16 cellular contexts compared by ENCODE assay signal in the genomic region with DNA sequence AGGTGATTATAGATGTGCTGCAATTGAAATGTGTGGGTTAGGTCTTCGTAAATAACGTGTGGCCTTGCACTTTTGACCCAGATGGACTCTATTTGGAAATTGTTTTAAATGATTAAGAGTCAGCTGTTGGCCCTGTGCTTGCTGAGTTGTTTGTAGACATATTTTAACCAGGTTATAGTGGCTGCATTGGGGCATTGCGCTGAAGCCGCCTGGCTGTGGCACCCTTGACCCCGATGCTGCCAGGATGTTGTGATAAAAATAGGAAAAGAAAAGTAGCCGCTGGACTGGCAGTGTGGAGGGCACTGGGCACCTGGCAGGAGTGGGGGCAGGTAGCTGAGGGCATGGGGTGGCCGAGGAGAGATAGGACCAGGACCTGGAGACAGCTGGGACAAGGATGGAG. TPM values are rescaled to one million over a fixed set of nuclear protein-coding genes. Genes with fewer than 3 reads are reported as not detected.
A peak's percentile ranks its signal among the peaks of the same experiment; 100 is the strongest.
DNase-seq lines count a peak whose midpoint lies in the region; ATAC-seq, FAIRE-seq and TF ChIP-seq lines count a peak whose summit lies in the region.
"Had no signal": no experiment of that assay in that cellular context is flagged by ENCODE, and none has a peak within 500 bp of the region (broad histone marks: within the 10 kb centered on the region; RNA-seq: fewer than 3 reads in every experiment).

No MANE protein-coding gene starts in this region.

- H3K9me3 ChIP-seq in HepG2 (ENCODE audit: low read length): no peaks in the 10 kb centered on the region
- no peaks in the 10 kb centered on the region for H3K9me3 ChIP-seq in sigmoid colon
- H3K9me3 ChIP-seq: HAP-1 had no signal

- peak overlapping the region; percentile 50 for H3K27ac Mint-ChIP-seq in neural crest cell (ENCODE audit: unreplicated experiment)
- H3K27ac Mint-ChIP-seq: CD4-positive, CD25-positive, alpha-beta regulatory T cell had no signal

- BruUV-seq in HepG2 (replicated peaks; lab: Mats Ljungman, UMichigan): no TSS peak

- TF ChIP-seq CTCF in HepG2 (CRISPR knock-in tag; IDR thresholded peaks at IDR 0.05): no peak
- TF ChIP-seq CTCF in neural crest cell (conservative IDR thresholded peaks at IDR 0.05): no peak
- TF ChIP-seq CTCF in sigmoid colon (IDR thresholded peaks at IDR 0.05): no peak
- TF ChIP-seq CTCF in GM13976 (IDR thresholded peaks at IDR 0.05; ENCODE audit: borderline replicate concordance, control extremely low read depth, extremely low read depth, insufficient read depth, missing control alignments): no peak

- FAIRE-seq in HepG2 (lab: Jason Lieb, UNC): no peak
- FAIRE-seq: GM18507, H1 had no signal

- H3K9ac ChIP-seq in HepG2 (ENCODE audit: insufficient read depth, low read depth, low read length): no peak overlapping the region
- H3K9ac ChIP-seq: BLaER1 treated with 17β-estradiol and CSF1 and Interleukin-3, amounts not matched to agents 10 nM and 100 nM had no signal

- H3K36me3 Mint-ChIP-seq in neural crest cell (ENCODE audit: low read depth): peaks cover 8% of the 10 kb centered on the region

- TF ChIP-seq EP300 in HepG2 (IDR thresholded peaks at IDR 0.05; ENCODE audit: low read depth in 2 of 2, low read length in 2 of 2) (peak in 1 of 2 experiments; percentile 38; a peak in 1 of 4 replicates), HepG2 (CRISPR knock-in tag; IDR thresholded peaks at IDR 0.05; ENCODE audit: borderline replicate concordance) (no peak), sigmoid colon (IDR thresholded peaks at IDR 0.05) (no peak)

- H3K4me3 ChIP-seq in HepG2 (replicated peaks in 1 of 3; ENCODE audit: insufficient read depth in 1 of 3, low read depth in 2 of 3, low read length in 3 of 3): peak overlapping the region in 1 of 3 experiments; percentile 26; a peak in 1 of 6 replicates
- H3K4me3 ChIP-seq in sigmoid colon: no peak overlapping the region
- H3K4me3 ChIP-seq: BLaER1 treated with 17β-estradiol and CSF1 and Interleukin-3, amounts not matched to agents 10 nM and 100 nM; HAP-1 had no signal

- H3K27ac ChIP-seq in caudate nucleus (ENCODE audit: low read depth, low read length): peak overlapping the region; percentile 11
- H3K27ac ChIP-seq in HepG2 (ENCODE audit: extremely low read length, insufficient read depth, low read length): peak overlapping the region; percentile 55
- no peak overlapping the region for H3K27ac ChIP-seq in sigmoid colon
- H3K27ac ChIP-seq: BLaER1 treated with 17β-estradiol and CSF1 and Interleukin-3, amounts not matched to agents 10 nM and 100 nM had no signal

- H3K4me1 ChIP-seq in HepG2 (ENCODE audit: insufficient read depth, low read length) (peaks cover 18% of the 10 kb centered on the region), sigmoid colon (no peaks in the 10 kb centered on the region)
- H3K4me1 ChIP-seq: HAP-1 had no signal

- peak overlapping the region; percentile 21; the same call in 1 of the 2 replicates for H3K4me2 ChIP-seq in HepG2 (ENCODE audit: low read depth, low read length)

- POLR2A ChIA-PET in HepG2 (lab: Yijun Ruan, JAX): interaction anchor here (1.4 kb wide), 1 partner anchor 10 kb away, joined by 4 read pairs; no protein-coding TSS in a partner anchor

- H3K27me3 Mint-ChIP-seq in neural crest cell (ENCODE audit: low read depth): no peaks in the 10 kb centered on the region
- H3K27me3 Mint-ChIP-seq: CD4-positive, CD25-positive, alpha-beta regulatory T cell had no signal

- intact Hi-C loops in HepG2 (cut with micrococcal nuclease; ENCODE audit: unreplicated experiment) (no loop called here), sigmoid colon (cut with DNase I) (no loop called here), left colon (cut with DNase I, micrococcal nuclease) (no loop called here)

- H3K36me3 ChIP-seq in HepG2 (replicated peaks in 1 of 2; ENCODE audit: control insufficient read depth in 1 of 2, insufficient read depth in 2 of 2, low read length in 2 of 2) (peaks cover 0 to 3% of the 10 kb centered on the region in 2 experiments; a peak in 1 of 5 replicates), sigmoid colon (peaks cover 0 to 45% (median 5%) of the 10 kb centered on the region in 4 donors)
- H3K36me3 ChIP-seq: HAP-1 had no signal

- no peak overlapping the region for H3K4me3 Mint-ChIP-seq in neural crest cell
- H3K4me3 Mint-ChIP-seq: CD4-positive, CD25-positive, alpha-beta regulatory T cell had no signal

- no peaks in the 10 kb centered on the region for H3K79me2 ChIP-seq in HepG2 (ENCODE audit: insufficient read depth, low read length)

- in situ Hi-C loops in HepG2 (cut with HindIII; ENCODE audit: extremely low pct_ligation_motif_present, low pct_unique_long_range_greater_than_20kb) (loop anchor here (5.0 kb wide), 1 partner anchor 123 kb away; no protein-coding TSS in a partner anchor), GM13976 (cut with MboI; ENCODE audit: low sequenced_read_pairs, unreplicated experiment) (loop anchor here (10.0 kb wide), 1 partner anchor 121 kb away; no protein-coding TSS in a partner anchor)

- CTCF ChIA-PET in HepG2 (lab: Yijun Ruan, JAX; ENCODE audit: low intra/inter-chr PET ratio, low total read pairs): no interaction called here

- H2AFZ ChIP-seq in HepG2 (ENCODE audit: low read length): no peak overlapping the region

- no peaks in the 10 kb centered on the region for H3K4me1 Mint-ChIP-seq in neural crest cell
- H3K4me1 Mint-ChIP-seq: CD4-positive, CD25-positive, alpha-beta regulatory T cell had no signal

- TF ChIP-seq POLR2A in HepG2 (IDR thresholded peaks at IDR 0.05; ENCODE audit: insufficient read depth in 1 of 2, low read depth in 2 of 2, low read length in 2 of 2) (no peak), sigmoid colon (IDR thresholded peaks at IDR 0.05) (no peak)

- ATAC-seq in HepG2 (peak; percentile 85), left colon (no peak), GM21390 (IDR thresholded peaks at IDR 0.05; ENCODE audit: unreplicated experiment) (no peak)

- H3K27me3 ChIP-seq in HepG2 (ENCODE audit: control insufficient read depth in 1 of 2, insufficient read depth in 2 of 2, low read length in 2 of 2) (no peaks in the 10 kb centered on the region), sigmoid colon (no peaks in the 10 kb centered on the region)
- H3K27me3 ChIP-seq: BLaER1 treated with 17β-estradiol and CSF1 and Interleukin-3, amounts not matched to agents 10 nM and 100 nM had no signal

- TF ChIP-seq RAD21 in HepG2 (CRISPR knock-in tag; IDR thresholded peaks at IDR 0.05): no peak

- whole genome bisulfite sequencing in HepG2 (ENCODE audit: low lambda C conversion rate): 38% methylated on average over 7 of the region's 7 CpGs
- 92 to 94% methylated on average over 7 of the region's 7 CpGs for WGBS in sigmoid colon, 2 donors

- DNase-seq in caudate nucleus (lab: John Stamatoyannopoulos, UW): no peak
- DNase-seq in HepG2 (ENCODE audit: low spot score): peak; percentile 65
- no peak for DNase-seq in neural crest cell (ENCODE audit: low read depth, low spot score)
- DNase-seq in sigmoid colon: peak; percentile 41
- no peak for DNase-seq in left colon
- DNase-seq in NCI-H2107 (lab: John Stamatoyannopoulos, UW): no peak
- no peak for DNase-seq in GM13976 (ENCODE audit: low spot score)
- DNase-seq: ACHN; Calu3; CD4-positive, CD25-positive, alpha-beta regulatory T cell; DMS 273 treated with DMSO at 0.1 percent for 48 hours had no signal

- no peaks in the 10 kb centered on the region for H3K9me3 Mint-ChIP-seq in neural crest cell

- no peaks in the 10 kb centered on the region for H4K20me1 ChIP-seq in HepG2 (ENCODE audit: insufficient read depth, low read length)

RNA-seq across cellular contexts. Expression of gene LRRC27, which starts 13.4 kb away (rescaled TPM):
- 3.9 and 4.6 TPM in 2 replicates for total RNA-seq in HepG2 (2016; rRNA removed; fragmentation: Illumina TruSeq; extraction: Trizol)
- total RNA-seq in HepG2 (2016; cell fraction: cytosol; rRNA removed; fragmentation: Illumina TruSeq; extraction: Trizol; ENCODE audit: low read depth): 2.1 and 2.2 TPM in 2 replicates
- 3.2 and 4.3 TPM in 2 replicates for total RNA-seq in HepG2 (2016; cell fraction: insoluble cytoplasmic fraction; rRNA removed; fragmentation: Illumina TruSeq; extraction: Trizol)
- 2.1 and 2.5 TPM in 2 replicates for total RNA-seq in HepG2 (2016; cell fraction: membrane; rRNA removed; fragmentation: Illumina TruSeq; extraction: Trizol)
- 5.9 and 7.5 TPM in 2 replicates for total RNA-seq in HepG2 (2016; cell fraction: nucleus; rRNA removed; fragmentation: Illumina TruSeq; extraction: Trizol)
- 4.2 and 4.3 TPM in 2 replicates for polyA plus RNA-seq in HepG2 (2011; rRNA removed)
- 1.8 and 1.9 TPM in 2 replicates for polyA plus RNA-seq in HepG2 (2011; cell fraction: cytosol; rRNA removed)
- polyA plus RNA-seq in HepG2 (2011; cell fraction: nucleus; rRNA removed): 14.3 and 14.5 TPM in 2 replicates
- polyA plus RNA-seq in HepG2 (2012): 3.2 and 3.6 TPM in 2 replicates
- polyA plus RNA-seq in HepG2 (2016; cell fraction: cytosol; fragmentation: Illumina TruSeq; extraction: Trizol; ENCODE audit: low read depth): 0.82 and 0.88 TPM in 2 replicates
- polyA plus RNA-seq in HepG2 (2016; cell fraction: insoluble cytoplasmic fraction; fragmentation: Illumina TruSeq; extraction: Trizol; ENCODE audit: low read depth): 3.6 and 4.7 TPM in 2 replicates
- polyA plus RNA-seq in HepG2 (2016; cell fraction: membrane; fragmentation: Illumina TruSeq; extraction: Trizol; ENCODE audit: low read depth): 2.6 and 2.7 TPM in 2 replicates
- polyA plus RNA-seq in HepG2 (2016; cell fraction: nucleus; fragmentation: Illumina TruSeq; extraction: Trizol; ENCODE audit: insufficient read depth, low read depth): 11.7 and 14.6 TPM in 2 replicates
- 2.7 and 3.0 TPM in 2 replicates for polyA minus RNA-seq in HepG2 (2011; rRNA and poly(A)+ RNA removed; ENCODE audit: low replicate concordance)
- polyA minus RNA-seq in HepG2 (2011; cell fraction: cytosol; rRNA and poly(A)+ RNA removed): 0.88 and 1.4 TPM in 2 replicates
- polyA minus RNA-seq in HepG2 (2011; cell fraction: nucleus; rRNA and poly(A)+ RNA removed): 11.1 and 12.3 TPM in 2 replicates
- total RNA-seq in neural crest cell: 18.3 and 21.9 TPM in 2 replicates
- total RNA-seq in sigmoid colon: 10 to 100 TPM in 1 of 4 donors, 1 to 10 TPM in 3; 6.1 to 15.5 (median 8.1) TPM
- 1 to 10 TPM; 1.4 to 6.2 (median 1.8) TPM for polyA plus RNA-seq in sigmoid colon
- 1 to 10 TPM; 6.5 to 9.2 TPM for total RNA-seq in left colon

RNA-seq across cellular contexts. Expression of gene STK32C, which starts 37.6 kb away (rescaled TPM):
- 18.9 and 19.4 TPM in 2 replicates for total RNA-seq in HepG2 (2016; rRNA removed; fragmentation: Illumina TruSeq; extraction: Trizol)
- total RNA-seq in HepG2 (2016; cell fraction: cytosol; rRNA removed; fragmentation: Illumina TruSeq; extraction: Trizol; ENCODE audit: low read depth): 6.4 and 9.0 TPM in 2 replicates
- total RNA-seq in HepG2 (2016; cell fraction: insoluble cytoplasmic fraction; rRNA removed; fragmentation: Illumina TruSeq; extraction: Trizol): 18.5 and 19.3 TPM in 2 replicates
- 13.9 and 14.9 TPM in 2 replicates for total RNA-seq in HepG2 (2016; cell fraction: membrane; rRNA removed; fragmentation: Illumina TruSeq; extraction: Trizol)
- 8.4 and 10.8 TPM in 2 replicates for total RNA-seq in HepG2 (2016; cell fraction: nucleus; rRNA removed; fragmentation: Illumina TruSeq; extraction: Trizol)
- 9.9 and 10.9 TPM in 2 replicates for polyA plus RNA-seq in HepG2 (2011; rRNA removed)
- 7.4 and 11.6 TPM in 2 replicates for polyA plus RNA-seq in HepG2 (2011; cell fraction: cytosol; rRNA removed)
- 13.7 and 17.7 TPM in 2 replicates for polyA plus RNA-seq in HepG2 (2011; cell fraction: nucleus; rRNA removed)
- 12.0 and 12.5 TPM in 2 replicates for polyA plus RNA-seq in HepG2 (2012)
- 9.3 and 10.8 TPM in 2 replicates for polyA plus RNA-seq in HepG2 (2016; cell fraction: cytosol; fragmentation: Illumina TruSeq; extraction: Trizol; ENCODE audit: low read depth)
- 19.9 and 20.6 TPM in 2 replicates for polyA plus RNA-seq in HepG2 (2016; cell fraction: insoluble cytoplasmic fraction; fragmentation: Illumina TruSeq; extraction: Trizol; ENCODE audit: low read depth)
- polyA plus RNA-seq in HepG2 (2016; cell fraction: membrane; fragmentation: Illumina TruSeq; extraction: Trizol; ENCODE audit: low read depth): 11.2 and 12.1 TPM in 2 replicates
- 19.7 and 20.0 TPM in 2 replicates for polyA plus RNA-seq in HepG2 (2016; cell fraction: nucleus; fragmentation: Illumina TruSeq; extraction: Trizol; ENCODE audit: insufficient read depth, low read depth)
- polyA minus RNA-seq in HepG2 (2011; rRNA and poly(A)+ RNA removed; ENCODE audit: low replicate concordance): 10.2 and 30.6 TPM in 2 replicates
- 4.4 and 5.4 TPM in 2 replicates for polyA minus RNA-seq in HepG2 (2011; cell fraction: cytosol; rRNA and poly(A)+ RNA removed)
- polyA minus RNA-seq in HepG2 (2011; cell fraction: nucleus; rRNA and poly(A)+ RNA removed): 6.1 and 7.1 TPM in 2 replicates
- 19.6 and 21.9 TPM in 2 replicates for total RNA-seq in neural crest cell
- 1 to 10 TPM; 4.3 to 8.4 (median 6.1) TPM for total RNA-seq in sigmoid colon
- polyA plus RNA-seq in sigmoid colon: 10 to 100 TPM; 10.4 to 12.8 (median 12.6) TPM
- total RNA-seq in left colon: 10 to 100 TPM in 1 of 2 donors, 1 to 10 TPM in 1; 8.4 to 10.0 TPM

RNA-seq across cellular contexts. Expression of gene PWWP2B, which starts 51.7 kb away (rescaled TPM):
- 3.5 and 4.7 TPM in 2 replicates for total RNA-seq in HepG2 (2016; rRNA removed; fragmentation: Illumina TruSeq; extraction: Trizol)
- 1.3 and 1.8 TPM in 2 replicates for total RNA-seq in HepG2 (2016; cell fraction: cytosol; rRNA removed; fragmentation: Illumina TruSeq; extraction: Trizol; ENCODE audit: low read depth)
- total RNA-seq in HepG2 (2016; cell fraction: insoluble cytoplasmic fraction; rRNA removed; fragmentation: Illumina TruSeq; extraction: Trizol): 3.2 and 5.1 TPM in 2 replicates
- total RNA-seq in HepG2 (2016; cell fraction: membrane; rRNA removed; fragmentation: Illumina TruSeq; extraction: Trizol): 3.2 and 3.7 TPM in 2 replicates
- total RNA-seq in HepG2 (2016; cell fraction: nucleus; rRNA removed; fragmentation: Illumina TruSeq; extraction: Trizol): 2.9 and 3.1 TPM in 2 replicates
- polyA plus RNA-seq in HepG2 (2011; rRNA removed): 2.3 and 3.7 TPM in 2 replicates
- 3.1 and 4.4 TPM in 2 replicates for polyA plus RNA-seq in HepG2 (2011; cell fraction: cytosol; rRNA removed)
- polyA plus RNA-seq in HepG2 (2011; cell fraction: nucleus; rRNA removed): 12.7 and 14.5 TPM in 2 replicates
- polyA plus RNA-seq in HepG2 (2012): 2.3 and 4.1 TPM in 2 replicates
- 1.2 and 1.3 TPM in 2 replicates for polyA plus RNA-seq in HepG2 (2016; cell fraction: cytosol; fragmentation: Illumina TruSeq; extraction: Trizol; ENCODE audit: low read depth)
- polyA plus RNA-seq in HepG2 (2016; cell fraction: insoluble cytoplasmic fraction; fragmentation: Illumina TruSeq; extraction: Trizol; ENCODE audit: low read depth): 2.8 and 3.2 TPM in 2 replicates
- 2.2 and 2.3 TPM in 2 replicates for polyA plus RNA-seq in HepG2 (2016; cell fraction: membrane; fragmentation: Illumina TruSeq; extraction: Trizol; ENCODE audit: low read depth)
- 5.4 and 5.6 TPM in 2 replicates for polyA plus RNA-seq in HepG2 (2016; cell fraction: nucleus; fragmentation: Illumina TruSeq; extraction: Trizol; ENCODE audit: insufficient read depth, low read depth)
- 3.9 and 6.3 TPM in 2 replicates for polyA minus RNA-seq in HepG2 (2011; rRNA and poly(A)+ RNA removed; ENCODE audit: low replicate concordance)
- polyA minus RNA-seq in HepG2 (2011; cell fraction: cytosol; rRNA and poly(A)+ RNA removed): 4.8 and 5.9 TPM in 2 replicates
- polyA minus RNA-seq in HepG2 (2011; cell fraction: nucleus; rRNA and poly(A)+ RNA removed): 2.7 and 3.5 TPM in 2 replicates
- 14.2 and 15.3 TPM in 2 replicates for total RNA-seq in neural crest cell
- 10 to 100 TPM in 1 of 4 donors, 1 to 10 TPM in 3; 7.7 to 10.2 (median 9.3) TPM for total RNA-seq in sigmoid colon
- 10 to 100 TPM; 27.0 to 50.8 (median 28.2) TPM for polyA plus RNA-seq in sigmoid colon
- total RNA-seq in left colon: 10 to 100 TPM; 51.9 to 55.3 TPM

Comparison
In these comparisons a context has a peak if more than half of its experiments do, and no peak if none do; other contexts are left out.
1. DNase-seq: peak in HepG2 (single experiment) and sigmoid colon (single experiment); none in caudate nucleus (0 of 61), neural crest cell (single experiment), left colon (0 of 2), NCI-H2107 (single experiment) and GM13976 (single experiment).
2. H3K27ac ChIP-seq: peak in caudate nucleus (single experiment) and HepG2 (single experiment); none in sigmoid colon (0 of 4).